15 cellular contexts compared by ENCODE assay signal in genomic region chr16:3580686-3581085, GRCh38. TPM values are rescaled to one million over a fixed set of nuclear protein-coding genes. Genes with fewer than 3 reads are reported as not detected.
DNase-seq lines count a peak whose midpoint lies in the region; ATAC-seq and TF ChIP-seq lines count a peak whose summit lies in the region.
"Had no signal": no experiment of that assay in that cellular context is flagged by ENCODE, and none has a peak within 500 bp of the region (broad histone marks: within the 10 kb centered on the region; RNA-seq: fewer than 3 reads in every experiment).

No MANE protein-coding gene starts in this region.

- peak overlapping the region; percentile 98 for H3K4me2 ChIP-seq in BLaER1
- H3K4me2 ChIP-seq in GM23338, result no peak overlapping the region
- H3K4me2 ChIP-seq in mesenchymal stem cell (ENCODE audit: low read length, poor library complexity, severe bottlenecking), result no peak overlapping the region

- H3K4me1 ChIP-seq in BLaER1 (peaks cover 83% of the 10 kb centered on the region), GM23338 (ENCODE audit: insufficient read depth) (no peaks in the 10 kb centered on the region), mesenchymal stem cell (ENCODE audit: control insufficient read depth, insufficient read depth, low read depth, low read length) (peaks cover 26% of the 10 kb centered on the region), tibial nerve (peaks cover 0 to 19% (median 5%) of the 10 kb centered on the region in 4 donors), stomach (peaks cover 0 to 32% (median 14%) of the 10 kb centered on the region in 4 donors)
- H3K4me1 ChIP-seq: parathyroid adenoma had no signal

- TF ChIP-seq CTCF in GM23338 (conservative IDR thresholded peaks at IDR 0.05; ENCODE audit: low read depth in 2 of 2) (no peak), tibial nerve (IDR thresholded peaks at IDR 0.05) (no peak), stomach (IDR thresholded peaks at IDR 0.05) (no peak)

- no peaks in the 10 kb centered on the region for H3K79me1 ChIP-seq in mesenchymal stem cell (replicated peaks; ENCODE audit: low read length, poor library complexity, severe bottlenecking)

- H2AK5ac ChIP-seq in mesenchymal stem cell (ENCODE audit: low read length, severe bottlenecking), result no peak overlapping the region

- H3K4me1 Mint-ChIP-seq in GM23338, result peaks cover 15% of the 10 kb centered on the region

- H3K14ac ChIP-seq in mesenchymal stem cell (ENCODE audit: low read length in 2 of 2), result no peak overlapping the region

- TF ChIP-seq POLR2A in tibial nerve (IDR thresholded peaks at IDR 0.05), result no peak
- TF ChIP-seq POLR2A in stomach (IDR thresholded peaks at IDR 0.05), result no peak

- H3K36me3 ChIP-seq in BLaER1 (peaks cover 27% of the 10 kb centered on the region), GM23338 (ENCODE audit: insufficient read depth) (no peaks in the 10 kb centered on the region), mesenchymal stem cell (ENCODE audit: control insufficient read depth in 1 of 2, insufficient read depth in 2 of 2, low read depth in 1 of 2, low read length in 2 of 2) (peaks cover 21 to 32% of the 10 kb centered on the region in 2 experiments), tibial nerve (peaks cover 0 to 43% (median 0%) of the 10 kb centered on the region in 3 donors), stomach (peaks cover 0 to 34% (median 30%) of the 10 kb centered on the region in 4 donors)

- WGBS in mesenchymal stem cell, result 90% methylated on average over 8 of the region's 8 CpGs
- WGBS in tibial nerve, 2 donors, result 30 to 47% methylated on average over 7 to 8 of the region's 8 CpGs
- 46 to 79% (median 76%) methylated on average over 5 to 8 of the region's 8 CpGs for WGBS in stomach, 5 donors

- DNase-seq in GM23338 (ENCODE audit: low spot score) (no peak), amniotic epithelial cell (ENCODE audit: low read depth) (peak; percentile 65), mesenchymal stem cell (no peak), tibial nerve (ENCODE audit: low spot score in 2 of 2) (no peak), stomach (no peak), NCI-H2227 (lab: John Stamatoyannopoulos, UW; ENCODE audit: unreplicated experiment) (no peak)
- DNase-seq: effector CD4-positive, alpha-beta T cell; glutamatergic neuron; HFFc6; NCI-H146; stimulated activated CD4-positive, alpha-beta T cell treated with anti-CD3 and anti-CD28 coated beads, Interleukin-4, amount 100 ng/mL, for 1 hour had no signal

- no peak overlapping the region for H2BK12ac ChIP-seq in mesenchymal stem cell (ENCODE audit: low read length in 2 of 2)

- H2BK120ac ChIP-seq in mesenchymal stem cell (ENCODE audit: low read depth, low read length), result no peak overlapping the region

- no peaks in the 10 kb centered on the region for H3F3A ChIP-seq in GM23338 (replicated peaks; ENCODE audit: low read depth)

- H3K4me3 ChIP-seq in BLaER1, result peak overlapping the region; percentile 43
- H3K4me3 ChIP-seq in GM23338, result no peak overlapping the region
- no peak overlapping the region for H3K4me3 ChIP-seq in mesenchymal stem cell (ENCODE audit: insufficient read depth in 1 of 2, low read depth in 1 of 2, low read length in 2 of 2)
- H3K4me3 ChIP-seq in tibial nerve, result no peak overlapping the region
- no peak overlapping the region for H3K4me3 ChIP-seq in stomach
- H3K4me3 ChIP-seq: left lung had no signal

- intact Hi-C loops in stomach (cut with DNase I; ENCODE audit: low total_unique reads), result no loop called here

- no peak for ATAC-seq in GM23338
- no peak for ATAC-seq in HG03135 (IDR thresholded peaks at IDR 0.05; ENCODE audit: unreplicated experiment)
- ATAC-seq: left lung had no signal

- H3K79me2 ChIP-seq in GM23338 (replicated peaks; ENCODE audit: insufficient read depth), result no peaks in the 10 kb centered on the region
- H3K79me2 ChIP-seq: parathyroid adenoma had no signal

- H3K18ac ChIP-seq in mesenchymal stem cell (ENCODE audit: low read depth in 1 of 2, low read length in 2 of 2), result no peak overlapping the region

- H2AFZ ChIP-seq in GM23338, result no peak overlapping the region
- no peak overlapping the region for H2AFZ ChIP-seq in mesenchymal stem cell (ENCODE audit: low read depth, low read length)
- H2AFZ ChIP-seq: parathyroid adenoma had no signal

- H4K91ac ChIP-seq in mesenchymal stem cell (ENCODE audit: low read length), result no peak overlapping the region

- peak overlapping the region; percentile 6; the same call in 1 of the 2 replicates for H3K27ac Mint-ChIP-seq in GM23338
- H3K27ac Mint-ChIP-seq: HFFc6 had no signal

- H3K27me3 Mint-ChIP-seq in GM23338 (ENCODE audit: insufficient read depth, low read depth, poor library complexity), result peaks cover 2% of the 10 kb centered on the region

- H3K27me3 ChIP-seq in BLaER1, result no peaks in the 10 kb centered on the region
- no peaks in the 10 kb centered on the region for H3K27me3 ChIP-seq in GM23338 (ENCODE audit: insufficient read depth)
- H3K27me3 ChIP-seq in mesenchymal stem cell (ENCODE audit: control insufficient read depth in 1 of 2, insufficient read depth in 1 of 2, low read length in 2 of 2), result peaks cover 0 to 17% of the 10 kb centered on the region in 2 experiments
- peaks cover 0 to 25% of the 10 kb centered on the region in 2 donors for H3K27me3 ChIP-seq in tibial nerve
- H3K27me3 ChIP-seq in stomach, result peaks cover 0 to 38% (median 9%) of the 10 kb centered on the region in 3 donors

- H4K20me1 ChIP-seq in BLaER1 (peaks cover 7% of the 10 kb centered on the region; the same call in 1 of the 2 replicates), GM23338 (replicated peaks; ENCODE audit: insufficient read depth) (no peaks in the 10 kb centered on the region)

- no peak overlapping the region for H3K4me3 Mint-ChIP-seq in GM23338
- H3K4me3 Mint-ChIP-seq: HFFc6 had no signal

- no peaks in the 10 kb centered on the region; the same call in 2 of the 3 replicates for H3K9me3 Mint-ChIP-seq in GM23338
- H3K9me3 Mint-ChIP-seq: HFFc6 had no signal

- peaks cover 25% of the 10 kb centered on the region; the same call in 2 of the 3 replicates for H3K36me3 Mint-ChIP-seq in GM23338 (ENCODE audit: low read depth)

- H3K9ac ChIP-seq in BLaER1 (peak overlapping the region; percentile 60), mesenchymal stem cell (ENCODE audit: low read length) (no peak overlapping the region)
- H3K9ac ChIP-seq: parathyroid adenoma had no signal

- TF ChIP-seq EP300 in tibial nerve (IDR thresholded peaks at IDR 0.05) (no peak), stomach (IDR thresholded peaks at IDR 0.05) (no peak)

- no peaks in the 10 kb centered on the region for H3K9me2 ChIP-seq in GM23338 (ENCODE audit: insufficient read depth)

- no peak overlapping the region for H3K23ac ChIP-seq in mesenchymal stem cell (ENCODE audit: low read length in 2 of 2)

- H2BK5ac ChIP-seq in mesenchymal stem cell (ENCODE audit: low read depth, low read length, poor library complexity, severe bottlenecking), result no peak overlapping the region

- H3K4ac ChIP-seq in mesenchymal stem cell (ENCODE audit: low read depth in 1 of 2, low read length in 2 of 2), result no peak overlapping the region

- H2BK15ac ChIP-seq in mesenchymal stem cell (ENCODE audit: low read depth, poor library complexity, severe bottlenecking), result no peak overlapping the region

- H3K27ac ChIP-seq in BLaER1 (peak overlapping the region; percentile 87), GM23338 (ENCODE audit: low read depth) (no peak overlapping the region), mesenchymal stem cell (ENCODE audit: low read length, poor library complexity, severe bottlenecking) (peak overlapping the region; percentile 39), tibial nerve (no peak overlapping the region), stomach (no peak overlapping the region)
- H3K27ac ChIP-seq: left lung, parathyroid adenoma had no signal

- H4K8ac ChIP-seq in mesenchymal stem cell (ENCODE audit: low read length), result no peak overlapping the region

- no peaks in the 10 kb centered on the region for H3K9me3 ChIP-seq in BLaER1
- no peaks in the 10 kb centered on the region for H3K9me3 ChIP-seq in mesenchymal stem cell (ENCODE audit: control insufficient read depth, low read length)
- H3K9me3 ChIP-seq in tibial nerve, result no peaks in the 10 kb centered on the region
- no peaks in the 10 kb centered on the region for H3K9me3 ChIP-seq in stomach
- H3K9me3 ChIP-seq: left lung had no signal

TF ChIP-seq in GM23338, 12 proteins besides CTCF, POLR2A, EP300 and RAD21 (continues in another document):
- no peak for TF ChIP-seq ZNF331 (CRISPR knock-in tag; IDR thresholded peaks at IDR 0.05; ENCODE audit: low read depth)
- TF ChIP-seq CREB1 (CRISPR knock-in tag; IDR thresholded peaks at IDR 0.05; ENCODE audit: low read depth), result no peak
- no peak for TF ChIP-seq NANOG (IDR thresholded peaks at IDR 0.05; ENCODE audit: borderline replicate concordance)
- TF ChIP-seq STAT1 (IDR thresholded peaks at IDR 0.05; ENCODE audit: unreplicated experiment), result no peak
- no peak for TF ChIP-seq EZH2phosphoT487 (IDR thresholded peaks at IDR 0.05; ENCODE audit: unreplicated experiment)
- no peak for TF ChIP-seq POLR2AphosphoS5 (IDR thresholded peaks at IDR 0.05; ENCODE audit: low read depth)
- no peak for TF ChIP-seq ZNF114 (CRISPR knock-in tag; IDR thresholded peaks at IDR 0.05)

RNA-seq across cellular contexts. Expression of gene NLRC3, which starts 3.5 kb away (rescaled TPM):
- 0.49 and 0.82 TPM in 2 replicates for total RNA-seq in GM23338 (2014; rRNA removed; shearing (Covaris generic))
- polyA plus RNA-seq in GM23338 (2016; fragmentation: Nextera tagmentation; extraction: Ambion mirVana), result 0.11 and 0.28 TPM in 2 replicates
- polyA plus RNA-seq in mesenchymal stem cell (2013, experiment 1 of 2), result 0.01 TPM
- not detected for polyA plus RNA-seq in mesenchymal stem cell (2013, experiment 2 of 2)
- under 1 TPM; 0.59 to 0.90 (median 0.75) TPM for total RNA-seq in tibial nerve
- 10 to 100 TPM in 2 of 5 donors, 1 to 10 TPM in 2, not detected in 1; 1.7 to 17.0 (median 12.8) TPM for total RNA-seq in stomach
- under 1 TPM; 0.45 to 0.50 (median 0.46) TPM for polyA plus RNA-seq in stomach
- total RNA-seq: HFFc6 had no signal

RNA-seq across cellular contexts. Expression of gene SLX4, which starts 30.7 kb away (rescaled TPM):
- 12.6 and 15.2 TPM in 2 replicates for total RNA-seq in GM23338 (2014; rRNA removed; shearing (Covaris generic))
- 2.9 and 3.0 TPM in 2 replicates for polyA plus RNA-seq in GM23338 (2016; fragmentation: Nextera tagmentation; extraction: Ambion mirVana)
- polyA plus RNA-seq in mesenchymal stem cell (2013, experiment 1 of 2), result 2.8 TPM
- 2.5 TPM for polyA plus RNA-seq in mesenchymal stem cell (2013, experiment 2 of 2)
- total RNA-seq in tibial nerve, result 1 to 10 TPM; 4.8 to 8.1 (median 5.6) TPM
- 10 to 100 TPM in 1 of 5 donors, 1 to 10 TPM in 4; 5.1 to 19.7 (median 8.0) TPM for total RNA-seq in stomach
- 1 to 10 TPM in 1 of 3 donors, under 1 TPM in 2; 0.76 to 1.3 (median 1.00) TPM for polyA plus RNA-seq in stomach

Comparison
In these comparisons a context has a peak if more than half of its experiments do, and no peak if none do; other contexts are left out.
1. H3K27ac ChIP-seq: peak in BLaER1 (single experiment) and mesenchymal stem cell (single experiment); none in GM23338 (single experiment), tibial nerve (0 of 4) and stomach (0 of 5).